In genomic region chr7:101201695-101202602, GRCh38 we compare ENCODE assay signal across 1 cellular context.
TF ChIP-seq lines count a peak whose summit lies in the region.

No MANE protein-coding gene starts in this region.

TF ChIP-seq in HepG2, 621 proteins besides CTCF, POLR2A, EP300 and RAD21 (continued from another document):
- TF ChIP-seq ZNF710 (CRISPR knock-in tag; IDR thresholded peaks at IDR 0.05; ENCODE audit: borderline replicate concordance) (peak; percentile 74), JARID2 (CRISPR knock-in tag; IDR thresholded peaks at IDR 0.05; ENCODE audit: insufficient replicate concordance) (no peak), ZNF749 (CRISPR knock-in tag; IDR thresholded peaks at IDR 0.05; ENCODE audit: borderline replicate concordance) (0 out of 2 replicates have a peak, but pooled peaks have one; percentile 36), GFI1 (CRISPR knock-in tag; IDR thresholded peaks at IDR 0.05; ENCODE audit: borderline replicate concordance) (peak; percentile 69; the same call in 1 of the 2 replicates), HNF4G (IDR thresholded peaks at IDR 0.05; ENCODE audit: borderline replicate concordance, low read depth, low read length) (peak; percentile 48; the same call in 1 of the 2 replicates), HNF4G (CRISPR knock-in tag; IDR thresholded peaks at IDR 0.05; ENCODE audit: borderline replicate concordance, low read depth) (peak; percentile 76), ZNF570 (CRISPR knock-in tag; IDR thresholded peaks at IDR 0.05; ENCODE audit: borderline replicate concordance) (no peak), ZNF850 (CRISPR knock-in tag; conservative IDR thresholded peaks at IDR 0.05) (no peak), ZNF264 (CRISPR knock-in tag; IDR thresholded peaks at IDR 0.05) (no peak), RARG (CRISPR knock-in tag; IDR thresholded peaks at IDR 0.05; ENCODE audit: low read depth) (no peak; the same call in 1 of the 2 replicates), DZIP1 (CRISPR knock-in tag; IDR thresholded peaks at IDR 0.05) (peak; percentile 19), ATF6 (CRISPR knock-in tag; conservative IDR thresholded peaks at IDR 0.05) (no peak), ZNF501 (CRISPR knock-in tag; IDR thresholded peaks at IDR 0.05) (peak; percentile 3; the same call in 1 of the 2 replicates), RAD51 (IDR thresholded peaks at IDR 0.05; ENCODE audit: borderline replicate concordance) (no peak), THAP9 (CRISPR knock-in tag; IDR thresholded peaks at IDR 0.05; ENCODE audit: borderline replicate concordance) (peak; percentile 8; the same call in 1 of the 2 replicates), MIER3 (CRISPR knock-in tag; IDR thresholded peaks at IDR 0.05; ENCODE audit: borderline replicate concordance) (no peak), ZNF225 (CRISPR knock-in tag; IDR thresholded peaks at IDR 0.05) (peak; percentile 47; the same call in 1 of the 2 replicates), ZNF577 (CRISPR knock-in tag; IDR thresholded peaks at IDR 0.05; ENCODE audit: borderline replicate concordance, low read depth) (no peak), AFF4 (CRISPR knock-in tag; IDR thresholded peaks at IDR 0.05) (no peak), FIP1L1 (IDR thresholded peaks at IDR 0.05; ENCODE audit: borderline replicate concordance, insufficient read depth, low read depth, low read length) (no peak), GLMP (CRISPR knock-in tag; IDR thresholded peaks at IDR 0.05; ENCODE audit: borderline replicate concordance) (no peak), PAXIP1 (CRISPR knock-in tag; conservative IDR thresholded peaks at IDR 0.05) (peak; percentile 69), HNF4A (CRISPR knock-in tag; IDR thresholded peaks at IDR 0.05) (peak; percentile 78), ZBTB26 (CRISPR knock-in tag; IDR thresholded peaks at IDR 0.05; ENCODE audit: borderline replicate concordance) (no peak), NFYC (CRISPR knock-in tag; IDR thresholded peaks at IDR 0.05) (no peak), ZNF333 (CRISPR knock-in tag; IDR thresholded peaks at IDR 0.05; ENCODE audit: borderline replicate concordance) (peak; percentile 86), SNAI1 (CRISPR knock-in tag; IDR thresholded peaks at IDR 0.05; ENCODE audit: borderline replicate concordance) (0 out of 2 replicates have a peak, but pooled peaks have one; percentile 59), SMAD3 (CRISPR knock-in tag; IDR thresholded peaks at IDR 0.05) (no peak)
